8 cellular contexts compared by ENCODE assay signal in the genomic region with DNA sequence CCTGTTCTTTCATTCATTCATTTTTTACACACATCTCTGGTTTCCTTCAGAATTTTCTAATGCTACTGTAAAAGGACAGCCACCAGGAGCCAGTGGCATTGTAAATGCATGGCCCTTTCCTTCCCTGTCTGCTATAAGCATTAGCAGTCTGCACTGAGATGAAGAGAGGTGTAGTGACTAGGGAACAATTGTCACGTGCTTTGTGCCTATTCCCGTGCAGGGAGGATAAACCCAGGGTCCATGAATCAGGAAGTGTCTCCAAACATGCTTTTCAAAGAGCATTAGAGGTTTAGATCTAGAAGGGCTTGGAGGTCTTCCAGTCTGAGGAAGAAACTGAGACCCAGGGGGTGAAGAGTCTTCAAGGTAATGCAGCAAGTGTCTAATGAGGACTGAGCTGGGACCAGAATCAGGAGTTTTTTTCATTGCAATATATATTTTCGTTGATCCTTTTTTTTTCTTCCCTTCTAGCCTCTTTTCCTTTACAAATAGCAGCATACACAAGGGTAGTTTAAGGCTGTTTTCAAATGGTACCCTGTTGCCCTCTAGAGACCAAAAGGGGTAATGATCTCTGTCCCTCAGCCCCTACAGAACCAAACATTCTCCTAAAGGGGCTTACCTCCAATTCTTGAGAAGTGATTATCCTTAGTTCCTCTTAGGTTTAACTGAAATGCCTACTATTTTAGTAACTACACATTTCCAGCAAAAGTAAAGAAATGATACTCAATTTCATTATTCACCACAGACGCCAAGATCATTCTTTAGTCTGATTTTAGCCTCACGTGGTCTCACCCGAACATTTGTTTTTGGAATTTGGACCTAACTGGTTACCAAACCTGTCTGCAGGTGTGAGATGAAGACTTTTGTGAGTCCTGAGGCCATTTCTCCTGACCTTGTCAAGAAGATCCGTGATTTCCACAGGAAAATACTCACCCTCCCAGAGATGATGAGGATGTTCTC. TPM values are rescaled to one million over a fixed set of nuclear protein-coding genes. Genes with fewer than 3 reads are reported as not detected.
DNase-seq lines count a peak whose midpoint lies in the region; ATAC-seq and TF ChIP-seq lines count a peak whose summit lies in the region.

No MANE protein-coding gene starts in this region.

- no peak for TF ChIP-seq POLR2A in esophagus squamous epithelium (IDR thresholded peaks at IDR 0.05)

- H3K36me3 Mint-ChIP-seq in nephron (ENCODE audit: low read depth): no peaks in the 10 kb centered on the region

- peak in 5 of 6 experiments; percentile 55 to 73 (median 64) for TF ChIP-seq CTCF in esophagus squamous epithelium (IDR thresholded peaks at IDR 0.05)
- TF ChIP-seq CTCF in nephron (IDR thresholded peaks at IDR 0.05; ENCODE audit: unreplicated experiment in 3 of 3): peak; percentile 71 to 78 (median 75)

- H3K4me1 Mint-ChIP-seq in nephron: no peaks in the 10 kb centered on the region

- H3K9me3 ChIP-seq in esophagus squamous epithelium: no peaks in the 10 kb centered on the region

- no peaks in the 10 kb centered on the region for H3K36me3 ChIP-seq in esophagus squamous epithelium

- no peaks in the 10 kb centered on the region for H3K9me3 Mint-ChIP-seq in nephron

- peaks cover 8 to 10% (median 8%) of the 10 kb centered on the region in 3 donors for H3K4me1 ChIP-seq in esophagus squamous epithelium

- intact Hi-C loops in esophagus squamous epithelium (cut with DNase I): no loop called here

- 20 to 21% methylated on average over 7 of the region's 7 CpGs for WGBS in esophagus squamous epithelium, 2 donors

- H3K4me3 ChIP-seq in esophagus squamous epithelium: no peak overlapping the region

- no peak overlapping the region for H3K27ac Mint-ChIP-seq in nephron

- peak overlapping the region in 2 of 3 experiments; percentile 45 to 52 for H3K4me3 Mint-ChIP-seq in nephron

- peaks cover 0 to 80% (median 12%) of the 10 kb centered on the region in 4 donors for H3K27me3 ChIP-seq in esophagus squamous epithelium

- H3K27ac ChIP-seq in esophagus squamous epithelium: no peak overlapping the region

- peaks cover 89% of the 10 kb centered on the region for H3K27me3 Mint-ChIP-seq in nephron (ENCODE audit: low read depth)

- DNase-seq in NCI-H2029 treated with DMSO at 0.1 percent for 48 hours (lab: John Stamatoyannopoulos, UW) (peak; percentile 33), NCI-H2029 (lab: John Stamatoyannopoulos, UW) (no peak), KG1 (lab: John Stamatoyannopoulos, UW) (peak; percentile 8), esophagus squamous epithelium (lab: John Stamatoyannopoulos, UW) (no peak)

- peak; percentile 96 for ATAC-seq in SK-N-SH treated with all-trans-retinoic acid at 6 μM for 48 hours
- no peak for ATAC-seq in HG03439 (IDR thresholded peaks at IDR 0.05; ENCODE audit: unreplicated experiment)
- ATAC-seq in HG03432 (IDR thresholded peaks at IDR 0.05; ENCODE audit: unreplicated experiment): no peak

TF ChIP-seq in SK-N-SH treated with all-trans-retinoic acid at 6 μM for 48 hours, 23 proteins besides CTCF, POLR2A, EP300 and RAD21:
- TF ChIP-seq ZNF565 (CRISPR knock-in tag; conservative IDR thresholded peaks at IDR 0.05; ENCODE audit: low read depth): no peak
- TF ChIP-seq RARB (CRISPR knock-in tag; IDR thresholded peaks at IDR 0.05): no peak
- no peak for TF ChIP-seq ISL1 (CRISPR knock-in tag; IDR thresholded peaks at IDR 0.05)
- no peak for TF ChIP-seq CSDC2 (CRISPR knock-in tag; IDR thresholded peaks at IDR 0.05)
- no peak for TF ChIP-seq PPARA (CRISPR knock-in tag; IDR thresholded peaks at IDR 0.05; ENCODE audit: borderline replicate concordance)
- no peak for TF ChIP-seq GLIS3 (CRISPR knock-in tag; IDR thresholded peaks at IDR 0.05)
- TF ChIP-seq OSR1 (CRISPR knock-in tag; IDR thresholded peaks at IDR 0.05): no peak
- TF ChIP-seq TOX (CRISPR knock-in tag; IDR thresholded peaks at IDR 0.05; ENCODE audit: borderline replicate concordance): no peak
- TF ChIP-seq ZC3H10 (CRISPR knock-in tag; IDR thresholded peaks at IDR 0.05): no peak
- TF ChIP-seq PATZ1 (CRISPR knock-in tag; IDR thresholded peaks at IDR 0.05; ENCODE audit: borderline replicate concordance): no peak
- no peak for TF ChIP-seq SNAI2 (CRISPR knock-in tag; IDR thresholded peaks at IDR 0.05)
- TF ChIP-seq ZFP30 (CRISPR knock-in tag; IDR thresholded peaks at IDR 0.05): no peak
- TF ChIP-seq, protein P1, sequence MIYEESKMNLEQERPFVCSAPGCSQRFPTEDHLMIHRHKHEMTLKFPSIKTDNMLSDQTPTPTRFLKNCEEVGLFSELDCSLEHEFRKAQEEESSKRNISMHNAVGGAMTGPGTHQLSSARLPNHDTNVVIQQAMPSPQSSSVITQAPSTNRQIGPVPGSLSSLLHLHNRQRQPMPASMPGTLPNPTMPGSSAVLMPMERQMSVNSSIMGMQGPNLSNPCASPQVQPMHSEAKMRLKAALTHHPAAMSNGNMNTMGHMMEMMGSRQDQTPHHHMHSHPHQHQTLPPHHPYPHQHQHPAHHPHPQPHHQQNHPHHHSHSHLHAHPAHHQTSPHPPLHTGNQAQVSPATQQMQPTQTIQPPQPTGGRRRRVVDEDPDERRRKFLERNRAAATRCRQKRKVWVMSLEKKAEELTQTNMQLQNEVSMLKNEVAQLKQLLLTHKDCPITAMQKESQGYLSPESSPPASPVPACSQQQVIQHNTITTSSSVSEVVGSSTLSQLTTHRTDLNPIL (CRISPR knock-in tag; IDR thresholded peaks at IDR 0.05; ENCODE audit: low read depth): no peak
- no peak for TF ChIP-seq BACH2 (CRISPR knock-in tag; IDR thresholded peaks at IDR 0.05; ENCODE audit: borderline replicate concordance)
- no peak for TF ChIP-seq ZFP3 (CRISPR knock-in tag; IDR thresholded peaks at IDR 0.05)
- no peak for TF ChIP-seq ZNF70 (CRISPR knock-in tag; IDR thresholded peaks at IDR 0.05)

RNA-seq across cellular contexts. Expression of gene TRIM15, which starts 6.6 kb away (rescaled TPM):
- total RNA-seq in esophagus squamous epithelium: not detected

RNA-seq across cellular contexts. Expression of gene TRIM10, which starts 8.9 kb away (rescaled TPM):
- not detected for total RNA-seq in esophagus squamous epithelium

RNA-seq across cellular contexts. Expression of gene TRIM40, which starts 34.0 kb away (rescaled TPM):
- total RNA-seq in esophagus squamous epithelium: not detected

RNA-seq across cellular contexts. Expression of gene TRIM26, which starts 43.3 kb away (rescaled TPM):
- 10 to 100 TPM; 52.3 to 76.3 (median 63.3) TPM for total RNA-seq in esophagus squamous epithelium

RNA-seq across cellular contexts. Expression of gene TRIM31, which starts 57.0 kb away (rescaled TPM):
- total RNA-seq in esophagus squamous epithelium: under 1 TPM in 1 of 4 donors, not detected in 3; 0.23 TPM

Comparison
In these comparisons a context has a peak if more than half of its experiments do, and no peak if none do; other contexts are left out.
1. DNase-seq: peak in NCI-H2029 treated with DMSO at 0.1 percent for 48 hours (single experiment) and KG1 (single experiment); none in NCI-H2029 (single experiment) and esophagus squamous epithelium (single experiment).